24 cellular contexts compared by ENCODE assay signal in the genomic region with DNA sequence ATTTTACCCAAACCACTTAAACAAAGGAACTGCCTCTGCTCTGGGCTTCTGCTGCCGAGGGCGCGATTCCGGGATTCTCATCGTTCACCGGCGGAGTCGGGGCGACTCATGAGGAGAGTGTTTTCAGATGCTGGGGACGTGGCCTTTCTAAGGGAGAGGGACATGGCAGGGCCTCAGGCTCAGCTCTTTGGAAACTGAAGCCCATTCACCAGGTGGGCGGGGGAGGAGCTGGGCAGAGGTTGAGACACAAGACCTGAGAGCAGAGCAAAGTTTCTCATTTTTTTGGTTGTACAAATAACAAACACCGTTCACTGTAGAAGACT. TPM values are rescaled to one million over a fixed set of nuclear protein-coding genes. Genes with fewer than 3 reads are reported as not detected.
A peak's percentile ranks its signal among the peaks of the same experiment; 100 is the strongest.
DNase-seq lines count a peak whose midpoint lies in the region; ATAC-seq, FAIRE-seq and TF ChIP-seq lines count a peak whose summit lies in the region.
"Had no signal": no experiment of that assay in that cellular context is flagged by ENCODE, and none has a peak within 500 bp of the region (broad histone marks: within the 10 kb centered on the region; RNA-seq: fewer than 3 reads in every experiment).

No MANE protein-coding gene starts in this region.

- no peak for TF ChIP-seq RAD21 in HepG2 (CRISPR knock-in tag; IDR thresholded peaks at IDR 0.05)

- H3K4me1 ChIP-seq in HepG2 (ENCODE audit: insufficient read depth, low read length) (no peaks in the 10 kb centered on the region), right lobe of liver (no peaks in the 10 kb centered on the region)
- H3K4me1 ChIP-seq: pancreas had no signal

- H4K20me1 ChIP-seq in HepG2 (ENCODE audit: insufficient read depth, low read length) = 0 out of 2 replicates have a peak, but pooled peaks cover 2% of the 10 kb centered on the region

- H3K9me3 ChIP-seq in HepG2 (ENCODE audit: low read length) = no peaks in the 10 kb centered on the region
- no peaks in the 10 kb centered on the region for H3K9me3 ChIP-seq in right lobe of liver
- H3K9me3 ChIP-seq: esophagus muscularis mucosa, gastroesophageal sphincter, lower lobe of right lung, pancreas, sigmoid colon had no signal

- H3K4me3 ChIP-seq in HepG2 (replicated peaks in 1 of 3; ENCODE audit: insufficient read depth in 1 of 3, low read depth in 2 of 3, low read length in 3 of 3) (no peak overlapping the region), right lobe of liver (no peak overlapping the region)
- H3K4me3 ChIP-seq: esophagus muscularis mucosa, gastroesophageal sphincter, lower lobe of right lung, pancreas, sigmoid colon had no signal

- peaks cover 31% of the 10 kb centered on the region for H3K36me3 Mint-ChIP-seq in activated naive CD8-positive, alpha-beta T cell treated with anti-CD3 and anti-CD28 coated beads, Interleukin-2, amount 50 U/mL, for 24 hours (ENCODE audit: low read depth)
- no peaks in the 10 kb centered on the region for H3K36me3 Mint-ChIP-seq in mesothelial cell of epicardium

- WGBS in HepG2 (ENCODE audit: low lambda C conversion rate) = 28% methylated on average over 12 of the region's 12 CpGs
- 79% methylated on average over 8 of the region's 12 CpGs for WGBS in right lobe of liver (ENCODE audit: insufficient coverage, low coverage, low lambda C conversion rate, missing lambda C conversion rate)

- CTCF ChIA-PET in HepG2 (lab: Yijun Ruan, JAX; ENCODE audit: low intra/inter-chr PET ratio, low total read pairs) = no interaction called here

- ATAC-seq in HepG2 (peak; percentile 29; the same call in 1 of the 3 replicates), right lobe of liver (no peak), sciatic nerve (no peak)
- ATAC-seq in activated naive CD8-positive, alpha-beta T cell treated with anti-CD3 and anti-CD28 coated beads, Interleukin-2, amount 50 U/mL, for 24 hours = no peak
- ATAC-seq: gastroesophageal sphincter, lower lobe of right lung, pancreas had no signal

- no peaks in the 10 kb centered on the region for H3K9me3 Mint-ChIP-seq in activated naive CD8-positive, alpha-beta T cell treated with anti-CD3 and anti-CD28 coated beads, Interleukin-2, amount 50 U/mL, for 24 hours
- no peaks in the 10 kb centered on the region for H3K9me3 Mint-ChIP-seq in mesothelial cell of epicardium
- H3K9me3 Mint-ChIP-seq: activated CD4-positive, alpha-beta memory T cell treated with anti-CD3 and anti-CD28 coated beads for 36 hours had no signal

- TF ChIP-seq CTCF in HepG2 (CRISPR knock-in tag; IDR thresholded peaks at IDR 0.05) (no peak), right lobe of liver (IDR thresholded peaks at IDR 0.05) (no peak), mesothelial cell of epicardium (IDR thresholded peaks at IDR 0.05; ENCODE audit: unreplicated experiment) (no peak)

- no peaks in the 10 kb centered on the region for H3K79me2 ChIP-seq in HepG2 (ENCODE audit: insufficient read depth, low read length)

- intact Hi-C loops in HepG2 (cut with micrococcal nuclease; ENCODE audit: unreplicated experiment) (no loop called here), right lobe of liver (cut with DNase I) (no loop called here), sciatic nerve (cut with DNase I) (no loop called here)

- H3K27ac ChIP-seq in HepG2 (ENCODE audit: extremely low read length, insufficient read depth, low read length) = no peak overlapping the region
- H3K27ac ChIP-seq in right lobe of liver = no peak overlapping the region
- H3K27ac ChIP-seq: esophagus muscularis mucosa, gastroesophageal sphincter, lower lobe of right lung, pancreas, sigmoid colon had no signal

- peaks cover 26% of the 10 kb centered on the region for H3K4me1 Mint-ChIP-seq in activated naive CD8-positive, alpha-beta T cell treated with anti-CD3 and anti-CD28 coated beads, Interleukin-2, amount 50 U/mL, for 24 hours
- peaks cover 11% of the 10 kb centered on the region for H3K4me1 Mint-ChIP-seq in mesothelial cell of epicardium

- no peaks in the 10 kb centered on the region for H3K27me3 Mint-ChIP-seq in activated naive CD8-positive, alpha-beta T cell treated with anti-CD3 and anti-CD28 coated beads, Interleukin-2, amount 50 U/mL, for 24 hours
- no peaks in the 10 kb centered on the region for H3K27me3 Mint-ChIP-seq in mesothelial cell of epicardium (ENCODE audit: low read depth)
- H3K27me3 Mint-ChIP-seq: activated CD4-positive, alpha-beta memory T cell treated with anti-CD3 and anti-CD28 coated beads for 36 hours had no signal

- H3K36me3 ChIP-seq in HepG2 (replicated peaks in 1 of 2; ENCODE audit: control insufficient read depth in 1 of 2, insufficient read depth in 2 of 2, low read length in 2 of 2) (no peaks in the 10 kb centered on the region), right lobe of liver (no peaks in the 10 kb centered on the region)
- H3K36me3 ChIP-seq: pancreas had no signal

- no peak overlapping the region for H3K4me3 Mint-ChIP-seq in activated naive CD8-positive, alpha-beta T cell treated with anti-CD3 and anti-CD28 coated beads, Interleukin-2, amount 50 U/mL, for 24 hours
- no peak overlapping the region for H3K4me3 Mint-ChIP-seq in mesothelial cell of epicardium
- H3K4me3 Mint-ChIP-seq: activated CD4-positive, alpha-beta memory T cell treated with anti-CD3 and anti-CD28 coated beads for 36 hours had no signal

- H2AFZ ChIP-seq in HepG2 (ENCODE audit: low read length) = no peak overlapping the region

- no peak overlapping the region for H3K9ac ChIP-seq in HepG2 (ENCODE audit: insufficient read depth, low read depth, low read length)

- no peak for DNase-seq in HepG2 (ENCODE audit: low spot score)
- no peak for DNase-seq in right lobe of liver
- DNase-seq in activated naive CD8-positive, alpha-beta T cell treated with anti-CD3 and anti-CD28 coated beads, Interleukin-2, amount 50 U/mL, for 24 hours = no peak
- DNase-seq in mesothelial cell of epicardium (ENCODE audit: low spot score in 2 of 2, unreplicated experiment in 2 of 2) = no peak
- DNase-seq in sciatic nerve (ENCODE audit: low spot score) = no peak
- no peak for DNase-seq in NCI-H187 treated with DMSO at 0.1 percent for 48 hours (lab: John Stamatoyannopoulos, UW)
- no peak for DNase-seq in NCI-H1436 (lab: John Stamatoyannopoulos, UW)
- DNase-seq: activated CD4-positive, alpha-beta memory T cell treated with anti-CD3 and anti-CD28 coated beads for 36 hours; activated gamma-delta T cell; aorta; DMS153; effector CD8-positive, alpha-beta T cell; islet precursor cell; Karpas-422; lower lobe of right lung; NCI-H1930; NCI-H82; sigmoid colon; stimulated activated CD4-positive, alpha-beta T cell treated with anti-CD3 and anti-CD28 coated beads, Interleukin-15, amount 100 ng/mL, for 24 hours; substantia nigra; T-helper 9 cell had no signal

- H3K4me2 ChIP-seq in HepG2 (ENCODE audit: low read depth, low read length) = no peak overlapping the region

- in situ Hi-C loops in HepG2 (cut with HindIII; ENCODE audit: extremely low pct_ligation_motif_present, low pct_unique_long_range_greater_than_20kb) = no loop called here

- BruUV-seq in HepG2 (replicated peaks; lab: Mats Ljungman, UMichigan) = no TSS peak

- peaks cover 19 to 72% of the 10 kb centered on the region in 2 experiments; a peak in 4 of 5 replicates for H3K27me3 ChIP-seq in HepG2 (ENCODE audit: control insufficient read depth in 1 of 2, insufficient read depth in 2 of 2, low read length in 2 of 2)
- no peaks in the 10 kb centered on the region for H3K27me3 ChIP-seq in right lobe of liver
- H3K27me3 ChIP-seq: esophagus muscularis mucosa, gastroesophageal sphincter, pancreas, sigmoid colon had no signal

- TF ChIP-seq POLR2A in HepG2 (IDR thresholded peaks at IDR 0.05; ENCODE audit: insufficient read depth in 1 of 2, low read depth in 2 of 2, low read length in 2 of 2) (no peak), right lobe of liver (IDR thresholded peaks at IDR 0.05) (no peak)

- POLR2A ChIA-PET in HepG2 (lab: Yijun Ruan, JAX) = no interaction called here

- no peak for FAIRE-seq in HepG2 (lab: Jason Lieb, UNC)
- FAIRE-seq: pancreas had no signal

- TF ChIP-seq EP300 in HepG2 (IDR thresholded peaks at IDR 0.05; ENCODE audit: low read depth in 2 of 2, low read length in 2 of 2) (no peak), HepG2 (CRISPR knock-in tag; IDR thresholded peaks at IDR 0.05; ENCODE audit: borderline replicate concordance) (no peak)

- H3K27ac Mint-ChIP-seq in activated naive CD8-positive, alpha-beta T cell treated with anti-CD3 and anti-CD28 coated beads, Interleukin-2, amount 50 U/mL, for 24 hours = peak overlapping the region; percentile 70
- H3K27ac Mint-ChIP-seq in mesothelial cell of epicardium = peak overlapping the region; percentile 80

TF ChIP-seq in HepG2, 621 proteins besides CTCF, POLR2A, EP300 and RAD21:
- no peak for TF ChIP-seq ZSCAN20 (CRISPR knock-in tag; IDR thresholded peaks at IDR 0.05; ENCODE audit: borderline replicate concordance)
TF ChIP-seq in HepG2: peak in this region for 0.

RNA-seq across cellular contexts. Expression of gene NFATC1, which starts 29.8 kb away (rescaled TPM):
- not detected in 2 replicates for total RNA-seq in HepG2 (2016; rRNA removed; fragmentation: Illumina TruSeq; extraction: Trizol)
- not detected in 2 replicates for total RNA-seq in HepG2 (2016; cell fraction: cytosol; rRNA removed; fragmentation: Illumina TruSeq; extraction: Trizol; ENCODE audit: low read depth)
- total RNA-seq in HepG2 (2016; cell fraction: insoluble cytoplasmic fraction; rRNA removed; fragmentation: Illumina TruSeq; extraction: Trizol) = not detected in 2 replicates
- not detected in 2 replicates for total RNA-seq in HepG2 (2016; cell fraction: membrane; rRNA removed; fragmentation: Illumina TruSeq; extraction: Trizol)
- total RNA-seq in HepG2 (2016; cell fraction: nucleus; rRNA removed; fragmentation: Illumina TruSeq; extraction: Trizol) = not detected in 2 replicates
- polyA plus RNA-seq in HepG2 (2011; rRNA removed) = 0.04 TPM in 1 of 2 replicates, not detected in the other
- polyA plus RNA-seq in HepG2 (2011; cell fraction: cytosol; rRNA removed) = 0.03 TPM in 1 of 2 replicates, not detected in the other
- polyA plus RNA-seq in HepG2 (2011; cell fraction: nucleus; rRNA removed) = 0.12 and 0.23 TPM in 2 replicates
- 0.04 and 0.05 TPM in 2 replicates for polyA plus RNA-seq in HepG2 (2012)
- not detected in 2 replicates for polyA plus RNA-seq in HepG2 (2016; cell fraction: cytosol; fragmentation: Illumina TruSeq; extraction: Trizol; ENCODE audit: low read depth)
- polyA plus RNA-seq in HepG2 (2016; cell fraction: insoluble cytoplasmic fraction; fragmentation: Illumina TruSeq; extraction: Trizol; ENCODE audit: low read depth) = not detected in 2 replicates
- not detected in 2 replicates for polyA plus RNA-seq in HepG2 (2016; cell fraction: membrane; fragmentation: Illumina TruSeq; extraction: Trizol; ENCODE audit: low read depth)
- not detected in 2 replicates for polyA plus RNA-seq in HepG2 (2016; cell fraction: nucleus; fragmentation: Illumina TruSeq; extraction: Trizol; ENCODE audit: insufficient read depth, low read depth)
- 0.42 TPM in 1 of 2 replicates, not detected in the other for polyA minus RNA-seq in HepG2 (2011; rRNA and poly(A)+ RNA removed; ENCODE audit: low replicate concordance)
- not detected in 2 replicates for polyA minus RNA-seq in HepG2 (2011; cell fraction: cytosol; rRNA and poly(A)+ RNA removed)
- not detected in 2 replicates for polyA minus RNA-seq in HepG2 (2011; cell fraction: nucleus; rRNA and poly(A)+ RNA removed)
- total RNA-seq in right lobe of liver = 1 to 10 TPM in 5 of 6 experiments, under 1 TPM in 1; 1.00 to 4.3 (median 2.9) TPM
- total RNA-seq in mesothelial cell of epicardium = 13.4 to 17.5 TPM (median 13.4 TPM) in 3 replicates
- 80.3 TPM for total RNA-seq in sciatic nerve
